Comparison of ENCODE assay signal across 19 cellular contexts in the genomic region with DNA sequence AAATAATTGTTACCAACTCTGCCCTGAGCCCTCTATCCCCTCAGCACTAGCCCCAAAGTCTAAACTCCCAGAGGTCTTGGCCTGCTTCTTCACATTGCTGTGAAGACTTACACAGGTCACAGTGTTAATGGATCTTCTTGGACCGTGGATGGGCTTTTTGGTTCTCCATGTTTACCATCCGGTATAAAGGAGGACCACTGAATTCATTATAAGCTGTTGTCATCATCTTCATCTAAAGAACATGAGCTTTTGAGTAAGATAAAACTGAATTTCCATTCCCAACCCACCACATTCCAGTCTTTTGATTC. TPM values are rescaled to one million over a fixed set of nuclear protein-coding genes. Genes with fewer than 3 reads are reported as not detected.
DNase-seq lines count a peak whose midpoint lies in the region; ATAC-seq and TF ChIP-seq lines count a peak whose summit lies in the region.
"Had no signal": no experiment of that assay in that cellular context is flagged by ENCODE, and none has a peak within 500 bp of the region (broad histone marks: within the 10 kb centered on the region; RNA-seq: fewer than 3 reads in every experiment).

No MANE protein-coding gene starts in this region.

- WGBS in esophagus squamous epithelium, 2 donors = 67 to 69% methylated on average over 2 of the region's 2 CpGs

- intact Hi-C loops in esophagus squamous epithelium (cut with DNase I) = no loop called here

- no peaks in the 10 kb centered on the region for H3K4me1 ChIP-seq in esophagus squamous epithelium
- H3K4me1 ChIP-seq: adrenal gland, sigmoid colon had no signal

- TF ChIP-seq POLR2A in esophagus squamous epithelium (IDR thresholded peaks at IDR 0.05) = no peak

- TF ChIP-seq CTCF in omental fat pad (IDR thresholded peaks at IDR 0.05) (no peak), esophagus squamous epithelium (IDR thresholded peaks at IDR 0.05) (peak in 1 of 6 experiments; percentile 4)

- no peaks in the 10 kb centered on the region for H3K27me3 ChIP-seq in esophagus squamous epithelium
- H3K27me3 ChIP-seq: sigmoid colon had no signal

- ATAC-seq in omental fat pad (ENCODE audit: low FRiP score) (peak; percentile 37), HG02970 (IDR thresholded peaks at IDR 0.05; ENCODE audit: low FRiP score, unreplicated experiment) (no peak)
- ATAC-seq: left cardiac atrium, Right ventricle myocardium inferior had no signal

- no peak overlapping the region for H3K4me3 ChIP-seq in esophagus squamous epithelium
- H3K4me3 ChIP-seq: adrenal gland, sigmoid colon had no signal

- no peaks in the 10 kb centered on the region for H3K36me3 ChIP-seq in esophagus squamous epithelium
- H3K36me3 ChIP-seq: adrenal gland, sigmoid colon had no signal

- H3K27ac ChIP-seq in esophagus squamous epithelium = no peak overlapping the region
- H3K27ac ChIP-seq: adrenal gland, sigmoid colon had no signal

- no peaks in the 10 kb centered on the region for H3K9me3 ChIP-seq in esophagus squamous epithelium
- H3K9me3 ChIP-seq: adrenal gland, sigmoid colon had no signal

- DNase-seq in EL = peak; percentile 1
- peak; percentile 8 for DNase-seq in M059J (ENCODE audit: low read depth)
- DNase-seq in astrocyte of the hippocampus (ENCODE audit: low read depth, low spot score) = peak; percentile 6
- no peak for DNase-seq in omental fat pad (ENCODE audit: low spot score)
- DNase-seq in OCI-M1 (lab: John Stamatoyannopoulos, UW) = no peak
- no peak for DNase-seq in esophagus squamous epithelium (lab: John Stamatoyannopoulos, UW)
- no peak for DNase-seq in NCI-H1436 treated with DMSO at 0.1 percent for 48 hours (lab: John Stamatoyannopoulos, UW)
- DNase-seq: activated effector memory CD4-positive, alpha-beta T cell treated with Interleukin-2 at 50 U/mL for 16 hours; CD8-positive, alpha-beta memory T cell; central memory CD4-positive, alpha-beta T cell; H9; left cardiac atrium; natural killer cell; sigmoid colon; stimulated activated CD4-positive, alpha-beta T cell treated with anti-CD3 and anti-CD28 coated beads, Interleukin-1b, Interleukin-23, amount 100 ng/mL, for 48 hours; stimulated activated naive CD4-positive, alpha-beta T cell had no signal

RNA-seq across cellular contexts. Expression of gene NUDT11, which starts 8.5 kb away (rescaled TPM):
- 3.6 and 4.1 TPM in 2 replicates for total RNA-seq in M059J (2014; rRNA removed; shearing (Covaris generic))
- 1 to 10 TPM in 3 of 4 donors, under 1 TPM in 1; 0.95 to 5.0 (median 1.9) TPM for total RNA-seq in omental fat pad
- total RNA-seq in esophagus squamous epithelium = 1 to 10 TPM in 3 of 4 donors, under 1 TPM in 1; 0.53 to 1.5 (median 1.3) TPM

Comparison
In these comparisons a context has a peak if more than half of its experiments do, and no peak if none do; other contexts are left out.
1. DNase-seq: peak in EL (single experiment), M059J (single experiment) and astrocyte of the hippocampus (single experiment); none in omental fat pad (single experiment), OCI-M1 (single experiment), esophagus squamous epithelium (single experiment) and NCI-H1436 treated with DMSO at 0.1 percent for 48 hours (single experiment).